Comparison of ENCODE assay signal across 8 cellular contexts in the genomic region with DNA sequence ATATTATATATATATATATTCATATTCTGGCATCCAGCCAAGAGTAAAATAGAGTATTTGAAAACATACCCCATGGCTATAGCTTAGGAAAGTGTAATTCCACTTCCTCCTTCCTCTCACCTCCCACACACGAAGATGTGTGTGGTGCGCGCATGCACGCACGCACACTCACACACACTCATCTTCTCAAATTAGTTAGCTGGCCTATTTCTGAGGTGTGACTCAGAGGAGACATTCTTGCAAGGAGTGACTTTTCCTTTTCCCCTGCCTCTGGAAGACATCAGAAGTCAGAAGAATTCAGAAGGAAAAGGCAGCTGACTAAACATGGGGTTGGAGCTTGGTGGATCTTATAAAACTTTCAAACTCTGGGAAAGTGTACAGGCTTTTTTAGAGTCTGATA. TPM values are rescaled to one million over a fixed set of nuclear protein-coding genes. Genes with fewer than 3 reads are reported as not detected.
DNase-seq lines count a peak whose midpoint lies in the region; ATAC-seq lines count a peak whose summit lies in the region.

No MANE protein-coding gene starts in this region.

- H3K27ac Mint-ChIP-seq in T-helper 2 cell treated with Interferon-gamma antibody and Interleukin-4, amounts not matched to agents 5 μg/mL and 100 μg/mL, for 36 hours: no peak overlapping the region

- no peaks in the 10 kb centered on the region for H3K36me3 Mint-ChIP-seq in T-helper 2 cell treated with Interferon-gamma antibody and Interleukin-4, amounts not matched to agents 5 μg/mL and 100 μg/mL, for 36 hours (ENCODE audit: low read depth)

- H3K27me3 Mint-ChIP-seq in T-helper 2 cell treated with Interferon-gamma antibody and Interleukin-4, amounts not matched to agents 5 μg/mL and 100 μg/mL, for 36 hours (ENCODE audit: low read depth): peaks cover 19% of the 10 kb centered on the region

- no peak overlapping the region for H3K4me3 Mint-ChIP-seq in T-helper 2 cell treated with Interferon-gamma antibody and Interleukin-4, amounts not matched to agents 5 μg/mL and 100 μg/mL, for 36 hours

- DNase-seq in Caki2 (ENCODE audit: low read depth) (peak; percentile 76), HCEC 1CT (peak; percentile 5), T1000 (lab: John Stamatoyannopoulos, UW) (peak; percentile 6), left kidney (ENCODE audit: low read depth, low spot score) (peak; percentile 53), activated T-cell treated with anti-CD3 and anti-CD28 coated beads for 4 hours (no peak), Ammon's horn (ENCODE audit: low spot score) (no peak)
- no peak for DNase-seq in T-helper 2 cell treated with Interferon-gamma antibody and Interleukin-4, amounts not matched to agents 5 μg/mL and 100 μg/mL, for 36 hours (ENCODE audit: low spot score)

- no peaks in the 10 kb centered on the region for H3K9me3 Mint-ChIP-seq in T-helper 2 cell treated with Interferon-gamma antibody and Interleukin-4, amounts not matched to agents 5 μg/mL and 100 μg/mL, for 36 hours

- no peak for ATAC-seq in GM19467 (IDR thresholded peaks at IDR 0.05; ENCODE audit: unreplicated experiment)

- in situ Hi-C loops in Caki2 (cut with HindIII; ENCODE audit: low pct_unique_long_range_greater_than_20kb, low sequenced_read_pairs): no loop called here

- H3K4me1 Mint-ChIP-seq in T-helper 2 cell treated with Interferon-gamma antibody and Interleukin-4, amounts not matched to agents 5 μg/mL and 100 μg/mL, for 36 hours (ENCODE audit: low read depth): no peaks in the 10 kb centered on the region

RNA-seq across cellular contexts. Expression of a gene that starts 8.8 kb away (rescaled TPM):
- 3.8 and 5.0 TPM in 2 replicates for total RNA-seq in Caki2 (2014; rRNA removed; shearing (Covaris generic); ENCODE audit: low replicate concordance)

Comparison
In these comparisons a context has a peak if more than half of its experiments do, and no peak if none do; other contexts are left out.
1. DNase-seq: peak in Caki2 (single experiment), HCEC 1CT (single experiment), T1000 (single experiment) and left kidney (single experiment); none in activated T-cell treated with anti-CD3 and anti-CD28 coated beads for 4 hours (single experiment), Ammon's horn (single experiment) and T-helper 2 cell treated with Interferon-gamma antibody and Interleukin-4, amounts not matched to agents 5 μg/mL and 100 μg/mL, for 36 hours (single experiment).